In genomic region chr10:91635401-91636400, GRCh38 we compare ENCODE assay signal across 8 cellular contexts. TPM values are rescaled to one million over a fixed set of nuclear protein-coding genes. Genes with fewer than 3 reads are reported as not detected.
DNase-seq lines count a peak whose midpoint lies in the region; ATAC-seq and TF ChIP-seq lines count a peak whose summit lies in the region.

No MANE protein-coding gene starts in this region.

- TF ChIP-seq CTCF in PC-3 (conservative IDR thresholded peaks at IDR 0.05; ENCODE audit: low read depth, low read length) = peak; percentile 81

- H3K9me2 ChIP-seq in PC-3 (replicated peaks; ENCODE audit: low read length) = no peaks in the 10 kb centered on the region

- H3K4me1 ChIP-seq in PC-3 (ENCODE audit: insufficient read depth, low read length) (no peaks in the 10 kb centered on the region), adipocyte (ENCODE audit: control insufficient read depth, insufficient read depth, low read length) (peaks cover 47% of the 10 kb centered on the region)

- 0 out of 2 replicates have a peak overlapping the region, but pooled peaks have one; percentile 7 for H3K4me2 ChIP-seq in PC-3 (ENCODE audit: low read length)

- ATAC-seq in PC-3 (peak; percentile 80), left ventricle myocardium superior (peak; percentile 36), GM21367 (IDR thresholded peaks at IDR 0.05; ENCODE audit: unreplicated experiment) (no peak)

- no TSS peak for BruUV-seq in PC-3 (replicated peaks; lab: Mats Ljungman, UMichigan)

- H3K9me3 ChIP-seq in PC-3 (ENCODE audit: low read length) (no peaks in the 10 kb centered on the region), adipocyte (ENCODE audit: control insufficient read depth, low read length) (peaks cover under 1% of the 10 kb centered on the region)

- POLR2A ChIA-PET in PC-3 (lab: Charles Lee; ENCODE audit: unreplicated experiment) = no interaction called here

- no peaks in the 10 kb centered on the region for H3K36me3 ChIP-seq in PC-3 (ENCODE audit: low read depth, low read length)
- H3K36me3 ChIP-seq in adipocyte (ENCODE audit: control insufficient read depth, insufficient read depth, low read length, severe bottlenecking) = peaks cover 3% of the 10 kb centered on the region

- no peak for TF ChIP-seq EP300 in Ishikawa (IDR thresholded peaks at IDR 0.05; ENCODE audit: borderline replicate concordance)

- DNase-seq in NOMO-1 (lab: John Stamatoyannopoulos, UW; ENCODE audit: unreplicated experiment in 2 of 2) (peak; percentile 37 to 47), NOMO-1 treated with dmso at 0.1 percent for 144 hours (lab: John Stamatoyannopoulos, UW; ENCODE audit: unreplicated experiment) (no peak), PC-3 (peak; percentile 81), adipocyte (ENCODE audit: low read depth) (peak; percentile 95), left ventricle myocardium superior (no peak), renal cortical epithelial cell (ENCODE audit: low read depth) (peak; percentile 77)

- no peaks in the 10 kb centered on the region for H3F3A ChIP-seq in PC-3 (ENCODE audit: low read length, unreplicated experiment)

- no peak overlapping the region for H3K9ac ChIP-seq in PC-3 (ENCODE audit: low read length)
- peak overlapping the region; percentile 73 for H3K9ac ChIP-seq in adipocyte (ENCODE audit: low read length)

- TF ChIP-seq RAD21 in Ishikawa (IDR thresholded peaks at IDR 0.05; ENCODE audit: low read depth) = peak; percentile 96

- H2AFZ ChIP-seq in PC-3 (ENCODE audit: low read length) = peak overlapping the region; percentile 72

- CTCF ChIA-PET in PC-3 (lab: Charles Lee) = interaction anchor here (0.7 to 1.2 kb wide), 7 partner anchors 19 to 143 kb away, joined by 3 to 9 read pairs (median 4); no protein-coding TSS in a partner anchor

- H4K20me1 ChIP-seq in PC-3 (ENCODE audit: low read length) = no peaks in the 10 kb centered on the region

- H3K27me3 ChIP-seq in PC-3 (ENCODE audit: low read length) (no peaks in the 10 kb centered on the region), adipocyte (replicated peaks; ENCODE audit: control insufficient read depth, insufficient read depth, low read length) (no peaks in the 10 kb centered on the region)

- intact Hi-C loops in PC-3 (cut with micrococcal nuclease) = loop anchor here (1.0 to 10.0 kb wide), 5 partner anchors 45 to 246 kb away; partner anchors contain the start of gene HECTD2
- intact Hi-C loops in left ventricle myocardium superior (cut with micrococcal nuclease) = loop anchor here (5.0 kb wide), 1 partner anchor 138 kb away; no protein-coding TSS in a partner anchor

- H3K27ac ChIP-seq in PC-3 (ENCODE audit: low read length) = no peak overlapping the region

- H3K4me3 ChIP-seq in PC-3 (ENCODE audit: low read length) (no peak overlapping the region), adipocyte (ENCODE audit: low read length) (no peak overlapping the region)

- H3K79me2 ChIP-seq in PC-3 (ENCODE audit: low read length) = no peaks in the 10 kb centered on the region

TF ChIP-seq in Ishikawa, 13 proteins besides CTCF, POLR2A, EP300 and RAD21:
- TF ChIP-seq ZBTB7A (IDR thresholded peaks at IDR 0.05; ENCODE audit: low read depth) (no peak), TEAD4 (IDR thresholded peaks at IDR 0.05) (no peak), TAF1 (IDR thresholded peaks at IDR 0.05; ENCODE audit: low read depth) (no peak), TCF12 (IDR thresholded peaks at IDR 0.05; ENCODE audit: low read depth) (no peak), NFIC (IDR thresholded peaks at IDR 0.05) (no peak), CREB1 (IDR thresholded peaks at IDR 0.05; ENCODE audit: low read depth) (no peak), FOXM1 (IDR thresholded peaks at IDR 0.05; ENCODE audit: borderline replicate concordance, low read depth) (no peak), YY1 (IDR thresholded peaks at IDR 0.05; ENCODE audit: low read depth) (no peak), MAX (IDR thresholded peaks at IDR 0.05) (no peak), EGR1 (IDR thresholded peaks at IDR 0.05) (no peak), CEBPB (IDR thresholded peaks at IDR 0.05) (no peak)
- TF ChIP-seq, protein P1, sequence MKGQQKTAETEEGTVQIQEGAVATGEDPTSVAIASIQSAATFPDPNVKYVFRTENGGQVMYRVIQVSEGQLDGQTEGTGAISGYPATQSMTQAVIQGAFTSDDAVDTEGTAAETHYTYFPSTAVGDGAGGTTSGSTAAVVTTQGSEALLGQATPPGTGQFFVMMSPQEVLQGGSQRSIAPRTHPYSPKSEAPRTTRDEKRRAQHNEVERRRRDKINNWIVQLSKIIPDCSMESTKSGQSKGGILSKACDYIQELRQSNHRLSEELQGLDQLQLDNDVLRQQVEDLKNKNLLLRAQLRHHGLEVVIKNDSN (IDR thresholded peaks at IDR 0.05) = no peak
- TF ChIP-seq, protein P2, sequence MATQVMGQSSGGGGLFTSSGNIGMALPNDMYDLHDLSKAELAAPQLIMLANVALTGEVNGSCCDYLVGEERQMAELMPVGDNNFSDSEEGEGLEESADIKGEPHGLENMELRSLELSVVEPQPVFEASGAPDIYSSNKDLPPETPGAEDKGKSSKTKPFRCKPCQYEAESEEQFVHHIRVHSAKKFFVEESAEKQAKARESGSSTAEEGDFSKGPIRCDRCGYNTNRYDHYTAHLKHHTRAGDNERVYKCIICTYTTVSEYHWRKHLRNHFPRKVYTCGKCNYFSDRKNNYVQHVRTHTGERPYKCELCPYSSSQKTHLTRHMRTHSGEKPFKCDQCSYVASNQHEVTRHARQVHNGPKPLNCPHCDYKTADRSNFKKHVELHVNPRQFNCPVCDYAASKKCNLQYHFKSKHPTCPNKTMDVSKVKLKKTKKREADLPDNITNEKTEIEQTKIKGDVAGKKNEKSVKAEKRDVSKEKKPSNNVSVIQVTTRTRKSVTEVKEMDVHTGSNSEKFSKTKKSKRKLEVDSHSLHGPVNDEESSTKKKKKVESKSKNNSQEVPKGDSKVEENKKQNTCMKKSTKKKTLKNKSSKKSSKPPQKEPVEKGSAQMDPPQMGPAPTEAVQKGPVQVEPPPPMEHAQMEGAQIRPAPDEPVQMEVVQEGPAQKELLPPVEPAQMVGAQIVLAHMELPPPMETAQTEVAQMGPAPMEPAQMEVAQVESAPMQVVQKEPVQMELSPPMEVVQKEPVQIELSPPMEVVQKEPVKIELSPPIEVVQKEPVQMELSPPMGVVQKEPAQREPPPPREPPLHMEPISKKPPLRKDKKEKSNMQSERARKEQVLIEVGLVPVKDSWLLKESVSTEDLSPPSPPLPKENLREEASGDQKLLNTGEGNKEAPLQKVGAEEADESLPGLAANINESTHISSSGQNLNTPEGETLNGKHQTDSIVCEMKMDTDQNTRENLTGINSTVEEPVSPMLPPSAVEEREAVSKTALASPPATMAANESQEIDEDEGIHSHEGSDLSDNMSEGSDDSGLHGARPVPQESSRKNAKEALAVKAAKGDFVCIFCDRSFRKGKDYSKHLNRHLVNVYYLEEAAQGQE (IDR thresholded peaks at IDR 0.05; ENCODE audit: low read depth) = no peak

RNA-seq across cellular contexts. Expression of gene PPP1R3C, which starts 2.8 kb away (rescaled TPM):
- total RNA-seq in PC-3 (2014; rRNA removed) (0.17 TPM in 1 of 2 replicates, not detected in the other), left ventricle myocardium superior (180 TPM), renal cortical epithelial cell (5.7 and 39.4 TPM in 2 replicates)

Comparison
In these comparisons a context has a peak if more than half of its experiments do, and no peak if none do; other contexts are left out.
1. DNase-seq: peak in NOMO-1 (2 of 2), PC-3 (single experiment), adipocyte (single experiment) and renal cortical epithelial cell (single experiment); none in NOMO-1 treated with dmso at 0.1 percent for 144 hours (single experiment) and left ventricle myocardium superior (single experiment).